ENCODE assay signal across 1 cellular context in the genomic region with DNA sequence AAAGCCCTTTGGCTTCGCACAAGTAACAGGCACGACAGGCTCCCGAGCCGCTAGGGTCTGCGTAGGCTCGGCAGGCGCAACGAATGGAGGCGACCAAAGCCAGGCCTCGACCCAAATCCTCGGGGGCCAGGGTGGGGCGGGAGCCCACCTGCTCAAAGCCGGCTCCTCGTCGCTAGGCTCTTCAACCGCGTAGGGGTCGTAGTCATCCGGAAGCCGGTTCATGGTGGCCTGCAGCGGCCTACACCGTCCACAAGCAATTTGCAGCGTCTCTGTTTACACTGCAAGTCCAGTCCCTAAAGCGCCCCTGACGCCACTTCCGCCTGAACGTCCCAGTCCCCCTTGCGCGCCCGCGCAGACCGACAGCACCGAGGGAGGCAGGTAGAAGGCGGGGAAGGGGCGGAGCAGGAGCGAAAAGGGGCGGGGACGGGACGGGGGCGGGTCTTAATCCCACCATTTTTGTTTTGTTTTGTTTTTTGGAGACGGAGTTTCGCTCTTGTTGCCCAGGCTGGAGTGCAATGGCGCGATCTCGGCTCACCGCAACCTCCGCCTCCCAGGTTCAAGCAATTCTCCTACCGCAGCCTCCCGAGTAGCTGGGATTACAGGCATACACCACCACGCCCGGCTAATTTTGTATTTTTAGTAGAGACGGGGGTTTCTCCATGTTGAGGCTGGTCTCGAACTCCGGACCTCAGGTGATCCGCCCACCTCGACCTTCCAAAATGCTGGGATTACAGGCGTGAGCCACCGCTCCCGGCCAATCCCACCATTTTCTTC.
TF ChIP-seq lines count a peak whose summit lies in the region.

A gene with protein sequence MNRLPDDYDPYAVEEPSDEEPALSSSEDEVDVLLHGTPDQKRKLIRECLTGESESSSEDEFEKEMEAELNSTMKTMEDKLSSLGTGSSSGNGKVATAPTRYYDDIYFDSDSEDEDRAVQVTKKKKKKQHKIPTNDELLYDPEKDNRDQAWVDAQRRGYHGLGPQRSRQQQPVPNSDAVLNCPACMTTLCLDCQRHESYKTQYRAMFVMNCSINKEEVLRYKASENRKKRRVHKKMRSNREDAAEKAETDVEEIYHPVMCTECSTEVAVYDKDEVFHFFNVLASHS (minus strand): TSS at position 295 of the 774 bp plus-strand sequence. CDS start 73 bp downstream, at position 222.

TF ChIP-seq in WTC11, 78 proteins besides CTCF, POLR2A, EP300 and RAD21 (continued from another document):
- TF ChIP-seq, protein P1, sequence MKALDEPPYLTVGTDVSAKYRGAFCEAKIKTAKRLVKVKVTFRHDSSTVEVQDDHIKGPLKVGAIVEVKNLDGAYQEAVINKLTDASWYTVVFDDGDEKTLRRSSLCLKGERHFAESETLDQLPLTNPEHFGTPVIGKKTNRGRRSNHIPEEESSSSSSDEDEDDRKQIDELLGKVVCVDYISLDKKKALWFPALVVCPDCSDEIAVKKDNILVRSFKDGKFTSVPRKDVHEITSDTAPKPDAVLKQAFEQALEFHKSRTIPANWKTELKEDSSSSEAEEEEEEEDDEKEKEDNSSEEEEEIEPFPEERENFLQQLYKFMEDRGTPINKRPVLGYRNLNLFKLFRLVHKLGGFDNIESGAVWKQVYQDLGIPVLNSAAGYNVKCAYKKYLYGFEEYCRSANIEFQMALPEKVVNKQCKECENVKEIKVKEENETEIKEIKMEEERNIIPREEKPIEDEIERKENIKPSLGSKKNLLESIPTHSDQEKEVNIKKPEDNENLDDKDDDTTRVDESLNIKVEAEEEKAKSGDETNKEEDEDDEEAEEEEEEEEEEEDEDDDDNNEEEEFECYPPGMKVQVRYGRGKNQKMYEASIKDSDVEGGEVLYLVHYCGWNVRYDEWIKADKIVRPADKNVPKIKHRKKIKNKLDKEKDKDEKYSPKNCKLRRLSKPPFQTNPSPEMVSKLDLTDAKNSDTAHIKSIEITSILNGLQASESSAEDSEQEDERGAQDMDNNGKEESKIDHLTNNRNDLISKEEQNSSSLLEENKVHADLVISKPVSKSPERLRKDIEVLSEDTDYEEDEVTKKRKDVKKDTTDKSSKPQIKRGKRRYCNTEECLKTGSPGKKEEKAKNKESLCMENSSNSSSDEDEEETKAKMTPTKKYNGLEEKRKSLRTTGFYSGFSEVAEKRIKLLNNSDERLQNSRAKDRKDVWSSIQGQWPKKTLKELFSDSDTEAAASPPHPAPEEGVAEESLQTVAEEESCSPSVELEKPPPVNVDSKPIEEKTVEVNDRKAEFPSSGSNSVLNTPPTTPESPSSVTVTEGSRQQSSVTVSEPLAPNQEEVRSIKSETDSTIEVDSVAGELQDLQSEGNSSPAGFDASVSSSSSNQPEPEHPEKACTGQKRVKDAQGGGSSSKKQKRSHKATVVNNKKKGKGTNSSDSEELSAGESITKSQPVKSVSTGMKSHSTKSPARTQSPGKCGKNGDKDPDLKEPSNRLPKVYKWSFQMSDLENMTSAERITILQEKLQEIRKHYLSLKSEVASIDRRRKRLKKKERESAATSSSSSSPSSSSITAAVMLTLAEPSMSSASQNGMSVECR (CRISPR knock-in tag; IDR thresholded peaks at IDR 0.05; ENCODE audit: borderline replicate concordance): peak; percentile 53; the same call in 1 of the 2 replicates
